ENCODE assay signal across 15 cellular contexts in the genomic region with DNA sequence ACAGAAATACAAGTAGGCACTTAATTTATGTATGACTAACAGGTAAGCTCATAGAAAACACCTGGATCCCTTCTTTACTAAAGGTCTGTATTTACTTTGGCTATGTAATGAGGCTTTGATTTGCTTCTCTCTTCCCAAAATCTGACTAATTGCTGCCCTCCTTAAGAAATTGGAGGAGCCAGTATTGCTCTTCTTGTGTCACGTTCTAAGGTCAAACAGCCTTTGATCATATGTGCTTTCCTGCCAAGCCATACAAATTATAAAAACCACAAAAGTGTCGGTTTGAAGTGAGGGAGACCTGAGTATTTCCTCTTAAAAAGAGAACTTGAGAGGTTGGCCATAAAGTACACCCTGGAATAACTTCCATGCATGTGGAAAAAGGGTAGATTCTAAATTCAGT.
DNase-seq lines count a peak whose midpoint lies in the region; ATAC-seq lines count a peak whose summit lies in the region.
"Had no signal": no experiment of that assay in that cellular context is flagged by ENCODE, and none has a peak within 500 bp of the region (broad histone marks: within the 10 kb centered on the region; RNA-seq: fewer than 3 reads in every experiment).

No MANE protein-coding gene starts in this region.

- DNase-seq in DMS153 (lab: John Stamatoyannopoulos, UW) (peak; percentile 37), DMS153 treated with DMSO at 0.1 percent for 48 hours (lab: John Stamatoyannopoulos, UW; ENCODE audit: unreplicated experiment) (no peak), NCI-H1105 treated with DMSO at 0.1 percent for 48 hours (lab: John Stamatoyannopoulos, UW) (peak; percentile 95), NOMO-1 (lab: John Stamatoyannopoulos, UW; ENCODE audit: unreplicated experiment in 2 of 2) (peak; percentile 31 to 46), left kidney (ENCODE audit: low read depth, low spot score) (peak; percentile 40), NCI-H2081 treated with DMSO at 0.1 percent for 48 hours (lab: John Stamatoyannopoulos, UW) (no peak)
- DNase-seq in stimulated activated CD4-positive, alpha-beta T cell treated with anti-CD3 and anti-CD28 coated beads, Interleukin-4, amount 100 ng/mL, for 1 hour: no peak
- DNase-seq: endodermal cell, NCI-H1048, NCI-H446, posterior cingulate gyrus, Right ventricle myocardium superior, uterus had no signal

- no peak for ATAC-seq in HG03469 (IDR thresholded peaks at IDR 0.05; ENCODE audit: unreplicated experiment)
- ATAC-seq: stimulated activated effector memory CD8-positive, alpha-beta T cell treated with anti-CD3 and anti-CD28 coated beads, Interleukin-12 subunit alpha, Interleukin-12 subunit beta, amount 100 ng/mL, for 72 hours had no signal

Comparison
In these comparisons a context has a peak if more than half of its experiments do, and no peak if none do; other contexts are left out.
1. DNase-seq: peak in DMS153 (single experiment), NCI-H1105 treated with DMSO at 0.1 percent for 48 hours (single experiment), NOMO-1 (2 of 2) and left kidney (single experiment); none in DMS153 treated with DMSO at 0.1 percent for 48 hours (single experiment), stimulated activated CD4-positive, alpha-beta T cell treated with anti-CD3 and anti-CD28 coated beads, Interleukin-4, amount 100 ng/mL, for 1 hour (single experiment) and NCI-H2081 treated with DMSO at 0.1 percent for 48 hours (single experiment).